28 cellular contexts compared by ENCODE assay signal in the genomic region with DNA sequence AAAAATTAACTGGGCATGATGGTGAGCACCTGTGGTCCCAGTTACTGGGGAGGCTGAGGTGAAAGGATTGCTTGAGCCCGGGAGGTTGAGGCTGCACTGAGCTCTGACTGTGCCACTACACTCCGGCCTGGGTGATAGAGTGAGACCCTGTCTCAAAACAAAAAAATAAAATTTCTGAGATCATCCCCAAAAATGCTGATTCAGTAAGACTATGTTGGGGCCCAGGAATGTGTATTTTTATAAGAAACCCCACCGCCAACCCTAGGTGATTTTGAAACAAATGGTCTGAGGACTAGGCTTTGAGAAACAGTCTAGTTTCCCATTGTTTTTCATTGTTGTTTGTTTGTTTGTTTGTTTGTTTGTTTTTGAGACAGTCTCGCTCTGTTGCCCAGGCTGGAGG. TPM values are rescaled to one million over a fixed set of nuclear protein-coding genes. Genes with fewer than 3 reads are reported as not detected.
"Had no signal": no experiment of that assay in that cellular context is flagged by ENCODE, and none has a peak within 500 bp of the region (broad histone marks: within the 10 kb centered on the region; RNA-seq: fewer than 3 reads in every experiment).

No MANE protein-coding gene starts in this region.

- H3K4me1 ChIP-seq: breast epithelium had no signal

- H3K27ac ChIP-seq: adrenal gland, body of pancreas, breast epithelium had no signal

- ATAC-seq: activated CD8-positive, alpha-beta T cell treated with anti-CD3 and anti-CD28 coated beads for 36 hours; activated naive CD4-positive, alpha-beta T cell treated with anti-CD3 and anti-CD28 coated beads, Interleukin-2, amount 50 U/mL, for 72 hours; activated T-cell treated with anti-CD3 and anti-CD28 coated beads, Interleukin-2, amount 50 U/mL, for 72 hours; body of pancreas had no signal

- H3K27me3 ChIP-seq: body of pancreas had no signal

- H3K4me3 ChIP-seq: adrenal gland, body of pancreas, breast epithelium had no signal

- H3K9me3 ChIP-seq: adrenal gland, body of pancreas, breast epithelium had no signal

- H3K9me3 Mint-ChIP-seq: activated B cell treated with CpG ODN at 0.5 μM for 24 hours; activated CD8-positive, alpha-beta T cell treated with anti-CD3 and anti-CD28 coated beads for 36 hours; activated naive CD4-positive, alpha-beta T cell treated with anti-CD3 and anti-CD28 coated beads for 36 hours; activated T-cell treated with anti-CD3 and anti-CD28 coated beads, Interleukin-2, amount 50 U/mL, for 72 hours had no signal

- DNase-seq: activated B cell treated with CpG ODN at 0.5 μM for 24 hours; activated CD4-positive, alpha-beta T cell treated with anti-CD3 and anti-CD28 coated beads for 48 hours; activated CD4-positive, alpha-beta T cell treated with anti-CD3 and anti-CD28 coated beads, Interleukin-2, amount 50 U/mL, for 4 hours; activated CD4-positive, CD25-positive, alpha-beta regulatory T cell treated with anti-CD3 and anti-CD28 coated beads, Interleukin-2, amount 50 U/mL, for 72 hours; activated CD8-positive, alpha-beta T cell treated with anti-CD3 and anti-CD28 coated beads for 36 hours; activated gamma-delta T cell treated with Interleukin-2 at 50 U/mL for 16 hours; activated naive CD4-positive, alpha-beta T cell treated with anti-CD3 and anti-CD28 coated beads for 36 hours; activated T-cell treated with anti-CD3 and anti-CD28 coated beads, Interleukin-2, amount 50 U/mL, for 1 hour; activated T-cell treated with anti-CD3 and anti-CD28 coated beads, Interleukin-2, amount 50 U/mL, for 72 hours; adrenal gland; body of pancreas; NCI-H1436 treated with DMSO at 0.1 percent for 48 hours; NCI-H187; NCI-H2029 treated with DMSO at 0.1 percent for 48 hours; NCI-H2107; NCI-H2171; NCI-H510A; NCI-H526; NCI-H748 treated with DMSO at 0.1 percent for 48 hours; NK-92 treated with Interleukin-12 subunit alpha and Interleukin-12 subunit beta, amount 100 ng/mL, for 24 hours; Right ventricle myocardium superior; T-helper 2 cell; T-helper 9 cell had no signal

- FAIRE-seq: astrocyte had no signal

- H3K36me3 ChIP-seq: adrenal gland, breast epithelium had no signal

- H3K4me3 Mint-ChIP-seq: activated B cell treated with CpG ODN at 0.5 μM for 24 hours; activated CD8-positive, alpha-beta T cell treated with anti-CD3 and anti-CD28 coated beads for 36 hours; activated naive CD4-positive, alpha-beta T cell treated with anti-CD3 and anti-CD28 coated beads for 36 hours had no signal

- H3K27ac Mint-ChIP-seq: activated B cell treated with CpG ODN at 0.5 μM for 24 hours; activated CD8-positive, alpha-beta T cell treated with anti-CD3 and anti-CD28 coated beads for 36 hours; activated naive CD4-positive, alpha-beta T cell treated with anti-CD3 and anti-CD28 coated beads for 36 hours had no signal

RNA-seq across cellular contexts. Expression of a gene that starts 4.1 kb away (rescaled TPM):
- total RNA-seq: cardiac septum, OCI-LY7 had no signal
